Comparison of ENCODE assay signal across 12 cellular contexts in genomic region chr1:89465201-89465600, GRCh38. TPM values are rescaled to one million over a fixed set of nuclear protein-coding genes. Genes with fewer than 3 reads are reported as not detected.
A peak's percentile ranks its signal among the peaks of the same experiment; 100 is the strongest.
DNase-seq lines count a peak whose midpoint lies in the region; ATAC-seq lines count a peak whose summit lies in the region.
"Had no signal": no experiment of that assay in that cellular context is flagged by ENCODE, and none has a peak within 500 bp of the region (broad histone marks: within the 10 kb centered on the region; RNA-seq: fewer than 3 reads in every experiment).

No MANE protein-coding gene starts in this region.

- H3K36me3 Mint-ChIP-seq in CD4-positive, alpha-beta memory T cell: no peaks in the 10 kb centered on the region

- ATAC-seq in GM18520 (IDR thresholded peaks at IDR 0.05; ENCODE audit: unreplicated experiment) (peak; percentile 79), HG03354 (IDR thresholded peaks at IDR 0.05; ENCODE audit: poor library complexity, severe bottlenecking, unreplicated experiment) (peak; percentile 73)

- no peak overlapping the region for H3K27ac ChIP-seq in CD4-positive, alpha-beta memory T cell (ENCODE audit: low read depth, low read length)

- peaks cover 0 to 2% (median 0%) of the 10 kb centered on the region in 8 donors for H3K9me3 Mint-ChIP-seq in CD4-positive, alpha-beta memory T cell

- peaks cover 29 to 34% of the 10 kb centered on the region in 2 donors for H3K27me3 Mint-ChIP-seq in CD4-positive, alpha-beta memory T cell

- no peak overlapping the region for H3K4me3 ChIP-seq in CD4-positive, alpha-beta memory T cell (ENCODE audit: low read length in 2 of 2)

- H3K9me3 ChIP-seq in CD4-positive, alpha-beta memory T cell (ENCODE audit: control insufficient read depth in 1 of 2, low read length in 2 of 2): no peaks in the 10 kb centered on the region

- H3K4me3 Mint-ChIP-seq in CD4-positive, alpha-beta memory T cell: peak overlapping the region in 2 of 8 donors; percentile 1 to 3

- peak; percentile 38 for DNase-seq in DMS53 treated with DMSO at 0.1 percent for 48 hours (lab: John Stamatoyannopoulos, UW; ENCODE audit: unreplicated experiment)
- peak; percentile 24 for DNase-seq in astrocyte of the hippocampus (ENCODE audit: low read depth, low spot score)
- DNase-seq in iPS-NIHi7 (ENCODE audit: extremely low spot score): no peak
- DNase-seq in putamen (ENCODE audit: low spot score): no peak
- no peak for DNase-seq in CD4-positive, alpha-beta memory T cell
- DNase-seq in ecto neural progenitor cell (ENCODE audit: low spot score): no peak
- DNase-seq: DMS153; effector memory CD4-positive, alpha-beta T cell; NCI-H2081 treated with DMSO at 0.1 percent for 48 hours; nucleus accumbens had no signal

- H3K4me1 Mint-ChIP-seq in CD4-positive, alpha-beta memory T cell: peaks cover 6 to 13% (median 12%) of the 10 kb centered on the region in 4 donors

- intact Hi-C loops in CD4-positive, alpha-beta memory T cell (cut with micrococcal nuclease): no loop called here

- CTCF ChIA-PET in CD4-positive, alpha-beta memory T cell (lab: Charles Lee; ENCODE audit: partially characterized antibody): interaction anchor here (0.5 to 0.9 kb wide), 2 partner anchors 474 to 481 kb away, joined by 3 read pairs; no protein-coding TSS in a partner anchor

- no peak overlapping the region for H3K27ac Mint-ChIP-seq in CD4-positive, alpha-beta memory T cell

- peaks cover 8% of the 10 kb centered on the region for H3K27me3 ChIP-seq in CD4-positive, alpha-beta memory T cell (ENCODE audit: insufficient read depth, low read length)

- peaks cover 12% of the 10 kb centered on the region for H3K4me1 ChIP-seq in CD4-positive, alpha-beta memory T cell (ENCODE audit: insufficient read depth, low read length)

- H3K36me3 ChIP-seq in CD4-positive, alpha-beta memory T cell (ENCODE audit: insufficient read depth, low read length): no peaks in the 10 kb centered on the region

- POLR2A ChIA-PET in CD4-positive, alpha-beta memory T cell (lab: Charles Lee; ENCODE audit: partially characterized antibody): no interaction called here

RNA-seq across cellular contexts. Expression of gene LRRC8B, which starts 59.4 kb away (rescaled TPM):
- 10 to 100 TPM; 15.6 to 18.1 TPM for total RNA-seq in CD4-positive, alpha-beta memory T cell
- 10 to 100 TPM; 15.0 to 18.0 TPM for polyA plus RNA-seq in CD4-positive, alpha-beta memory T cell

Comparison
In these comparisons a context has a peak if more than half of its experiments do, and no peak if none do; other contexts are left out.
1. DNase-seq: peak in DMS53 treated with DMSO at 0.1 percent for 48 hours (single experiment) and astrocyte of the hippocampus (single experiment); none in iPS-NIHi7 (single experiment), putamen (single experiment), CD4-positive, alpha-beta memory T cell (0 of 5) and ecto neural progenitor cell (single experiment).